ENCODE assay signal across 8 cellular contexts in genomic region chr1:41282679-41283317, GRCh38. TPM values are rescaled to one million over a fixed set of nuclear protein-coding genes. Genes with fewer than 3 reads are reported as not detected.
DNase-seq lines count a peak whose midpoint lies in the region; ATAC-seq, FAIRE-seq and TF ChIP-seq lines count a peak whose summit lies in the region.

No MANE protein-coding gene starts in this region.

- intact Hi-C loops in GM12878 (cut with micrococcal nuclease; ENCODE audit: unreplicated experiment): loop anchor here (1.0 to 5.0 kb wide), 2 partner anchors 135 to 150 kb away; no protein-coding TSS in a partner anchor

- H3K4me3 ChIP-seq in AG10803 (ENCODE audit: low read length) (no peak overlapping the region), OCI-LY3 (ENCODE audit: low read length) (no peak overlapping the region), GM12878 (no peak overlapping the region), kidney epithelial cell (ENCODE audit: low read depth, low read length) (no peak overlapping the region)

- TF ChIP-seq EP300 in GM12878 (IDR thresholded peaks at IDR 0.05; ENCODE audit: borderline replicate concordance in 1 of 2, control insufficient read depth in 1 of 2, low read depth in 2 of 2, low read length in 2 of 2): no peak

- H3K27ac ChIP-seq in OCI-LY3 (ENCODE audit: low read length) (no peak overlapping the region), GM12878 (ENCODE audit: control insufficient read depth, insufficient read depth) (no peak overlapping the region)

- ATAC-seq in GM12878 (peak; percentile 88), HG03108 (IDR thresholded peaks at IDR 0.05; ENCODE audit: unreplicated experiment) (no peak), GM19455 (IDR thresholded peaks at IDR 0.05; ENCODE audit: unreplicated experiment) (no peak)

- H3K4me1 ChIP-seq in OCI-LY3 (ENCODE audit: low read length): no peaks in the 10 kb centered on the region
- H3K4me1 ChIP-seq in GM12878 (ENCODE audit: control insufficient read depth, insufficient read depth, low read length): no peaks in the 10 kb centered on the region

- H2AFZ ChIP-seq in OCI-LY3 (ENCODE audit: low read depth, low read length) (0 out of 2 replicates have a peak overlapping the region, but pooled peaks have one; percentile 25), GM12878 (ENCODE audit: control insufficient read depth, low read depth, low read length) (no peak overlapping the region)

- no peak overlapping the region for H3K4me2 ChIP-seq in OCI-LY3 (ENCODE audit: low read length)
- H3K4me2 ChIP-seq in GM12878 (ENCODE audit: control insufficient read depth, insufficient read depth): no peak overlapping the region

- peak; percentile 72 for TF ChIP-seq RAD21 in GM12878 (IDR thresholded peaks at IDR 0.05; ENCODE audit: insufficient read depth, low read depth, low read length)

- peak; percentile 89 for TF ChIP-seq CTCF in AG10803 (conservative IDR thresholded peaks at IDR 0.05; ENCODE audit: low read length)
- peak; percentile 75 for TF ChIP-seq CTCF in OCI-LY3 (IDR thresholded peaks at IDR 0.05; ENCODE audit: low read depth, low read length)
- TF ChIP-seq CTCF in GM12878 (IDR thresholded peaks at IDR 0.05 in 2 of 3, conservative IDR thresholded peaks at IDR 0.05 in 1 of 3; ENCODE audit: control insufficient read depth in 2 of 3, extremely low read depth in 1 of 3, insufficient read depth in 1 of 3, low read depth in 3 of 3, low read length in 3 of 3): peak; percentile 79 to 94 (median 88)
- TF ChIP-seq CTCF in kidney epithelial cell (IDR thresholded peaks at IDR 0.05; ENCODE audit: insufficient read depth, low read length, poor library complexity, severe bottlenecking): peak; percentile 96

- H3K27me3 ChIP-seq in OCI-LY3 (ENCODE audit: low read depth, low read length) (peaks cover 26% of the 10 kb centered on the region), GM12878 (replicated peaks in 1 of 2; ENCODE audit: control insufficient read depth in 2 of 2, insufficient read depth in 2 of 2, low read length in 1 of 2) (peaks cover 2 to 4% of the 10 kb centered on the region in 2 experiments; a peak in 1 of 4 replicates), kidney epithelial cell (ENCODE audit: control insufficient read depth, insufficient read depth, low read length) (peaks cover 28% of the 10 kb centered on the region)

- H3K9ac ChIP-seq in OCI-LY3 (ENCODE audit: low read length): no peak overlapping the region
- H3K9ac ChIP-seq in GM12878 (ENCODE audit: control insufficient read depth, insufficient read depth, low read length): no peak overlapping the region

- BruUV-seq in GM12878 (replicated peaks; lab: Mats Ljungman, UMichigan): no TSS peak

- in situ Hi-C loops in GM12878 (cut with MboI): no loop called here

- 20% methylated on average over 9 of the region's 9 CpGs for WGBS in GM12878 (ENCODE audit: insufficient coverage, insufficient replicate concordance, low lambda C conversion rate, missing lambda C conversion rate)

- H3K36me3 ChIP-seq in OCI-LY3 (replicated peaks; ENCODE audit: low read depth, low read length): no peaks in the 10 kb centered on the region
- H3K36me3 ChIP-seq in GM12878 (ENCODE audit: control insufficient read depth in 2 of 2, insufficient read depth in 2 of 2, low read length in 1 of 2): no peaks in the 10 kb centered on the region
- no peaks in the 10 kb centered on the region for H3K36me3 ChIP-seq in kidney epithelial cell (ENCODE audit: control insufficient read depth, insufficient read depth, low read length)

- H4K20me1 ChIP-seq in OCI-LY3 (ENCODE audit: insufficient read depth, low read length): no peaks in the 10 kb centered on the region
- no peaks in the 10 kb centered on the region for H4K20me1 ChIP-seq in GM12878 (ENCODE audit: control insufficient read depth, insufficient read depth)

- DNase-seq in AG10803 (ENCODE audit: low read depth): no peak
- DNase-seq in GM18507 (ENCODE audit: extremely low spot score, insufficient read length, low read depth): peak; percentile 22
- DNase-seq in GM12878 (ENCODE audit: low read depth, low spot score): no peak
- no peak for DNase-seq in kidney epithelial cell (ENCODE audit: low read depth)
- DNase-seq in stimulated activated CD8-positive, alpha-beta memory T cell treated with anti-CD3 and anti-CD28 coated beads, Interleukin-7, amount 100 ng/mL, for 24 hours (ENCODE audit: low read depth): peak; percentile 5

- SMC1A ChIA-PET in GM12878 (lab: Charles Lee; ENCODE audit: uncharacterized antibody, unreplicated experiment): interaction anchor here (0.7 to 2.9 kb wide), 9 partner anchors 13 to 151 kb away, joined by 3 to 11 read pairs (median 3); no protein-coding TSS in a partner anchor

- TF ChIP-seq POLR2A in GM12878 (IDR thresholded peaks at IDR 0.05; ENCODE audit: low read depth, low read length): no peak

- H3K9me3 ChIP-seq in OCI-LY3 (ENCODE audit: insufficient read depth, low read length) (no peaks in the 10 kb centered on the region), GM12878 (replicated peaks; ENCODE audit: control insufficient read depth, insufficient read depth, low read length) (no peaks in the 10 kb centered on the region)

- POLR2A ChIA-PET in GM12878 (lab: Charles Lee): interaction anchor here (1.0 kb wide), 1 partner anchor 151 kb away, joined by 3 read pairs; no protein-coding TSS in a partner anchor

- peak; percentile 50 for FAIRE-seq in GM18507 (lab: Jason Lieb, UNC)
- FAIRE-seq in GM12878 (lab: Jason Lieb, UNC): no peak

- RAD21 ChIA-PET in GM12878 (lab: Charles Lee; ENCODE audit: unreplicated experiment): interaction anchor here (1.2 to 2.7 kb wide), 8 partner anchors 12 to 150 kb away, joined by 3 to 15 read pairs (median 6); no protein-coding TSS in a partner anchor

- H3K79me2 ChIP-seq in OCI-LY3 (ENCODE audit: low read length): no peaks in the 10 kb centered on the region
- H3K79me2 ChIP-seq in GM12878 (ENCODE audit: control insufficient read depth, insufficient read depth, low read length): no peaks in the 10 kb centered on the region

- CTCF ChIA-PET in GM12878 (lab: Yijun Ruan, JAX): interaction anchor here (0.6 to 6.7 kb wide), 25 partner anchors 8 to 177 kb away, joined by 3 to 80 read pairs (median 5); no protein-coding TSS in a partner anchor

TF ChIP-seq in GM12878, 131 proteins besides CTCF, POLR2A, EP300 and RAD21:
- TF ChIP-seq CHD1 (IDR thresholded peaks at IDR 0.05; ENCODE audit: low read depth, low read length) (no peak), IRF4 (IDR thresholded peaks at IDR 0.05; ENCODE audit: low read depth, low read length) (0 out of 2 replicates have a peak, but pooled peaks have one; percentile 33), MYB (IDR thresholded peaks at IDR 0.05; ENCODE audit: borderline replicate concordance, low read depth, low read length) (0 out of 2 replicates have a peak, but pooled peaks have one; percentile 22), SMC3 (IDR thresholded peaks at IDR 0.05; ENCODE audit: borderline replicate concordance, low read length) (peak; percentile 51; the same call in 1 of the 2 replicates)

RNA-seq across cellular contexts. Expression of gene SCMH1, which starts 40.7 kb away (rescaled TPM):
- 182 and 203 TPM in 2 replicates for total RNA-seq in GM12878 (2013; cell fraction: nucleolus; rRNA removed)
- total RNA-seq in GM12878 (2014; rRNA removed): 30.6 and 40.6 TPM in 2 replicates
- total RNA-seq in GM12878 (2014; rRNA removed; fragmentation: Illumina TruSeq; extraction: Trizol): 25.9 and 26.0 TPM in 2 replicates
- 27.5 and 30.8 TPM in 2 replicates for total RNA-seq in GM12878 (2021)
- polyA plus RNA-seq in GM12878 (2011; ENCODE audit: low read depth): 8.3 TPM
- 27.3 and 44.1 TPM in 2 replicates for polyA plus RNA-seq in GM12878 (2011; rRNA removed)
- 30.4 and 33.1 TPM in 2 replicates for polyA plus RNA-seq in GM12878 (2011; cell fraction: cytosol; rRNA removed)
- 180 and 222 TPM in 2 replicates for polyA plus RNA-seq in GM12878 (2011; cell fraction: nucleus; rRNA removed)
- 18.7 and 18.9 TPM in 2 replicates for polyA plus RNA-seq in GM12878 (2012)
- 29.7 and 33.1 TPM in 2 replicates for polyA plus RNA-seq in GM12878 (2014; fragmentation: Illumina TruSeq; extraction: Trizol)
- 1 to 10 TPM; 7.5 to 7.9 TPM for polyA plus RNA-seq in GM12878 (2014; fragmentation: Nextera tagmentation; extraction: Ambion mirVana)
- 31.7 and 33.3 TPM in 2 replicates for polyA plus RNA-seq in GM12878 (2014; rRNA removed)
- 10 to 100 TPM; 20.8 to 23.6 TPM for polyA plus RNA-seq in GM12878 (2016; fragmentation: Nextera tagmentation; extraction: Ambion mirVana)
- polyA minus RNA-seq in GM12878 (2011; rRNA and poly(A)+ RNA removed): 37.5 and 55.4 TPM in 2 replicates
- polyA minus RNA-seq in GM12878 (2011; cell fraction: cytosol; rRNA and poly(A)+ RNA removed): 9.6 and 14.3 TPM in 2 replicates
- polyA minus RNA-seq in GM12878 (2011; cell fraction: nucleus; rRNA and poly(A)+ RNA removed): 57.8 and 85.8 TPM in 2 replicates
- total RNA-seq in kidney epithelial cell: 24.3 and 38.1 TPM in 2 replicates

Comparison
In these comparisons a context has a peak if more than half of its experiments do, and no peak if none do; other contexts are left out.
1. DNase-seq: peak in GM18507 (single experiment) and stimulated activated CD8-positive, alpha-beta memory T cell treated with anti-CD3 and anti-CD28 coated beads, Interleukin-7, amount 100 ng/mL, for 24 hours (single experiment); none in AG10803 (single experiment), GM12878 (single experiment) and kidney epithelial cell (single experiment).
2. Peak in every context shown above with its lines, with median percentiles within 50 percentile points of each other: CTCF ChIP-seq.